ENCODE assay signal across 8 cellular contexts in genomic region chr19:33303791-33304759, GRCh38. TPM values are rescaled to one million over a fixed set of nuclear protein-coding genes. Genes with fewer than 3 reads are reported as not detected.
DNase-seq lines count a peak whose midpoint lies in the region; ATAC-seq and TF ChIP-seq lines count a peak whose summit lies in the region.

No MANE protein-coding gene starts in this region.

- no peaks in the 10 kb centered on the region for H3K27me3 ChIP-seq in HAP-1 (ENCODE audit: low read depth)
- H3K27me3 ChIP-seq in mammary epithelial cell (ENCODE audit: insufficient read depth, low read length): peaks cover 10% of the 10 kb centered on the region
- peaks cover 45% of the 10 kb centered on the region for H3K27me3 ChIP-seq in SK-N-SH (ENCODE audit: insufficient read depth)

- H3K9me3 ChIP-seq in HAP-1 (no peaks in the 10 kb centered on the region), mammary epithelial cell (replicated peaks; ENCODE audit: insufficient read depth, low read length) (no peaks in the 10 kb centered on the region), SK-N-SH (no peaks in the 10 kb centered on the region)

- H3K4me1 ChIP-seq in HAP-1 (peaks cover 8% of the 10 kb centered on the region), mammary epithelial cell (ENCODE audit: insufficient read depth, low read length) (peaks cover 29% of the 10 kb centered on the region), SK-N-SH (ENCODE audit: control insufficient read depth in 1 of 2, insufficient read depth in 2 of 2, low read depth in 1 of 2, low read length in 1 of 2) (peaks cover 0 to 4% of the 10 kb centered on the region in 2 experiments; a peak in 1 of 4 replicates)

- H4K20me1 ChIP-seq in mammary epithelial cell (ENCODE audit: insufficient read depth, low read length) (no peaks in the 10 kb centered on the region), SK-N-SH (ENCODE audit: insufficient read depth) (no peaks in the 10 kb centered on the region)

- dilution Hi-C loops in mammary epithelial cell (cut with HindIII; ENCODE audit: low sequenced_read_pairs): no loop called here

- H3K4me3 ChIP-seq in HAP-1: peak overlapping the region; percentile 62
- peak overlapping the region; percentile 66 to 71 (median 67) for H3K4me3 ChIP-seq in mammary epithelial cell (replicated peaks in 1 of 3; ENCODE audit: insufficient read depth in 1 of 3, low read depth in 2 of 3, low read length in 3 of 3)
- peak overlapping the region in 1 of 2 experiments; percentile 57; a peak in 1 of 4 replicates for H3K4me3 ChIP-seq in SK-N-SH (ENCODE audit: low read depth in 2 of 2, low read length in 1 of 2)

- in situ Hi-C loops in HAP-1 (cut with MboI; ENCODE audit: low sequenced_read_pairs) (no loop called here), mammary epithelial cell (cut with MboI; ENCODE audit: low sequenced_read_pairs in 2 of 2) (no loop called here)

- no peaks in the 10 kb centered on the region for H3K36me3 ChIP-seq in HAP-1 (replicated peaks)
- no peaks in the 10 kb centered on the region for H3K36me3 ChIP-seq in mammary epithelial cell (ENCODE audit: insufficient read depth, low read length)
- no peaks in the 10 kb centered on the region for H3K36me3 ChIP-seq in SK-N-SH (replicated peaks in 1 of 2; ENCODE audit: control insufficient read depth in 1 of 2, insufficient read depth in 2 of 2, low read length in 1 of 2)

- intact Hi-C loops in mammary epithelial cell (cut with micrococcal nuclease): loop anchor here (1.0 to 2.0 kb wide), 3 partner anchors 7 to 103 kb away; no protein-coding TSS in a partner anchor

- peaks cover 2% of the 10 kb centered on the region for H3K9me3 Mint-ChIP-seq in stimulated activated memory B cell treated with anti-CD40 and anti-IgM and Interleukin-4, amounts not matched to agents 10 μg/mL and 1 μg/mL and 100 μg/mL, for 72 hours

- peak overlapping the region; percentile 24 for H3K4me3 Mint-ChIP-seq in stimulated activated memory B cell treated with anti-CD40 and anti-IgM and Interleukin-4, amounts not matched to agents 10 μg/mL and 1 μg/mL and 100 μg/mL, for 72 hours

- no TSS peak for BruUV-seq in mammary epithelial cell (replicated peaks; lab: Mats Ljungman, UMichigan)

- 49% methylated on average over 30 of the region's 47 CpGs for WGBS in mammary epithelial cell (ENCODE audit: low coverage, missing lambda C conversion rate)
- 66% methylated on average over 41 of the region's 47 CpGs for WGBS in SK-N-SH (ENCODE audit: low lambda C conversion rate)

- H3K27ac Mint-ChIP-seq in stimulated activated memory B cell treated with anti-CD40 and anti-IgM and Interleukin-4, amounts not matched to agents 10 μg/mL and 1 μg/mL and 100 μg/mL, for 72 hours: no peak overlapping the region

- no peak for TF ChIP-seq CTCF in mammary epithelial cell (conservative IDR thresholded peaks at IDR 0.05 in 1 of 2, IDR thresholded peaks at IDR 0.05 in 1 of 2; ENCODE audit: extremely low read depth in 1 of 2, insufficient read depth in 1 of 2, low read depth in 1 of 2, low read length in 2 of 2)
- TF ChIP-seq CTCF in SK-N-SH (IDR thresholded peaks at IDR 0.05): no peak

- H3K27ac ChIP-seq in mammary epithelial cell (ENCODE audit: insufficient read depth, low read depth, low read length): no peak overlapping the region
- H3K27ac ChIP-seq in SK-N-SH (ENCODE audit: low read depth in 2 of 2, low read length in 1 of 2): no peak overlapping the region

- DNase-seq in HAP-1 (ENCODE audit: low spot score in 2 of 2): no peak
- DNase-seq in mammary epithelial cell: no peak
- peak; percentile 49 for DNase-seq in left lobe of liver (ENCODE audit: low spot score)
- DNase-seq in NCI-H2107 (lab: John Stamatoyannopoulos, UW): no peak
- DNase-seq in SK-N-SH: no peak
- no peak for DNase-seq in NCI-H1092 (lab: John Stamatoyannopoulos, UW)
- no peak for DNase-seq in pons (ENCODE audit: low spot score)

- ATAC-seq in left lobe of liver: no peak
- no peak for ATAC-seq in stimulated activated memory B cell treated with anti-CD40 and anti-IgM and Interleukin-4, amounts not matched to agents 10 μg/mL and 1 μg/mL and 100 μg/mL, for 72 hours

- no peaks in the 10 kb centered on the region for H3K4me1 Mint-ChIP-seq in stimulated activated memory B cell treated with anti-CD40 and anti-IgM and Interleukin-4, amounts not matched to agents 10 μg/mL and 1 μg/mL and 100 μg/mL, for 72 hours

- no peaks in the 10 kb centered on the region for H3K9me2 ChIP-seq in SK-N-SH

- peak overlapping the region; percentile 93 for H2AFZ ChIP-seq in mammary epithelial cell (ENCODE audit: low read depth, low read length)
- H2AFZ ChIP-seq in SK-N-SH (ENCODE audit: low read depth): no peak overlapping the region

- H3K9ac ChIP-seq in mammary epithelial cell (ENCODE audit: insufficient read depth, low read length) (no peak overlapping the region), SK-N-SH (no peak overlapping the region)

- peaks cover 44% of the 10 kb centered on the region for H3K27me3 Mint-ChIP-seq in stimulated activated memory B cell treated with anti-CD40 and anti-IgM and Interleukin-4, amounts not matched to agents 10 μg/mL and 1 μg/mL and 100 μg/mL, for 72 hours

- peak overlapping the region; percentile 97 for H3K4me2 ChIP-seq in mammary epithelial cell (ENCODE audit: insufficient read depth, low read depth, low read length)
- no peak overlapping the region for H3K4me2 ChIP-seq in SK-N-SH

- H3F3A ChIP-seq in SK-N-SH (replicated peaks; ENCODE audit: insufficient read depth): no peaks in the 10 kb centered on the region

- no peak for TF ChIP-seq EP300 in SK-N-SH (IDR thresholded peaks at IDR 0.05; ENCODE audit: borderline replicate concordance in 1 of 2, low read depth in 1 of 2, low read length in 1 of 2)

- TF ChIP-seq RAD21 in SK-N-SH (IDR thresholded peaks at IDR 0.05; ENCODE audit: low read length): no peak

- H3K36me3 Mint-ChIP-seq in stimulated activated memory B cell treated with anti-CD40 and anti-IgM and Interleukin-4, amounts not matched to agents 10 μg/mL and 1 μg/mL and 100 μg/mL, for 72 hours: no peaks in the 10 kb centered on the region

- CTCF ChIA-PET in mammary epithelial cell (lab: Charles Lee; ENCODE audit: low non-redundant PET): no interaction called here
- CTCF ChIA-PET in SK-N-SH (lab: Yijun Ruan, JAX): interaction anchor here (0.6 to 3.2 kb wide), 12 partner anchors 9 to 792 kb away, joined by 3 to 23 read pairs (median 4); partner anchors contain the start of gene CEBPG

- POLR2A ChIA-PET in SK-N-SH (lab: Yijun Ruan, JAX): interaction anchor here (0.5 kb wide), 1 partner anchor 105 kb away, joined by 3 read pairs; no protein-coding TSS in a partner anchor

- H3K79me2 ChIP-seq in mammary epithelial cell (ENCODE audit: insufficient read depth, low read length) (no peaks in the 10 kb centered on the region), SK-N-SH (ENCODE audit: insufficient read depth) (no peaks in the 10 kb centered on the region)

TF ChIP-seq in SK-N-SH, 30 proteins besides CTCF, POLR2A, EP300 and RAD21:
- TF ChIP-seq SIN3A (IDR thresholded peaks at IDR 0.05; ENCODE audit: borderline replicate concordance, low read depth, low read length) (no peak), REST (IDR thresholded peaks at IDR 0.05; ENCODE audit: low read depth, low read length) (no peak)

RNA-seq across cellular contexts. Expression of gene CEBPA, which starts 1.7 kb away (rescaled TPM):
- total RNA-seq in mammary epithelial cell: 1 to 10 TPM; 2.8 to 3.3 TPM
- polyA plus RNA-seq in mammary epithelial cell: 1.1 TPM
- polyA minus RNA-seq in mammary epithelial cell: 0.47 TPM
- total RNA-seq in left lobe of liver: 185 TPM
- polyA plus RNA-seq in SK-N-SH (2012; rRNA removed): 0.06 and 0.15 TPM in 2 replicates
- polyA plus RNA-seq in SK-N-SH (2012; cell fraction: cytosol; rRNA removed): 0.08 and 0.12 TPM in 2 replicates
- polyA plus RNA-seq in SK-N-SH (2012; cell fraction: nucleus; rRNA removed): 0.04 and 0.10 TPM in 2 replicates

Comparison
In these comparisons a context has a peak if more than half of its experiments do, and no peak if none do; other contexts are left out.
1. RNA of gene CEBPA, which starts 1.7 kb away (total RNA-seq): 185 TPM in left lobe of liver (single experiment); 2.8 to 3.3 TPM in mammary epithelial cell; every median in the first group is over 10 times any median in the second.